In genomic region chrX:74383611-74384010, GRCh38 we compare ENCODE assay signal across 8 cellular contexts. TPM values are rescaled to one million over a fixed set of nuclear protein-coding genes. Genes with fewer than 3 reads are reported as not detected.
DNase-seq lines count a peak whose midpoint lies in the region; ATAC-seq, FAIRE-seq and TF ChIP-seq lines count a peak whose summit lies in the region.

No MANE protein-coding gene starts in this region.

- TF ChIP-seq CTCF in 22Rv1 (IDR thresholded peaks at IDR 0.05) = peak; percentile 18; the same call in 1 of the 2 replicates
- peak in 5 of 6 experiments; percentile 39 to 59 (median 53) for TF ChIP-seq CTCF in adrenal gland (IDR thresholded peaks at IDR 0.05)
- no peak for TF ChIP-seq CTCF in suprapubic skin (IDR thresholded peaks at IDR 0.05)

- H3K27ac ChIP-seq in 22Rv1 (no peak overlapping the region), adrenal gland (no peak overlapping the region), suprapubic skin (no peak overlapping the region)

- H3K9me3 ChIP-seq in adrenal gland (replicated peaks in 1 of 3) (no peaks in the 10 kb centered on the region), suprapubic skin (no peaks in the 10 kb centered on the region)

- H3K36me3 ChIP-seq in adrenal gland (replicated peaks in 1 of 2) = no peaks in the 10 kb centered on the region
- no peaks in the 10 kb centered on the region for H3K36me3 ChIP-seq in suprapubic skin

- TF ChIP-seq POLR2A in adrenal gland (IDR thresholded peaks at IDR 0.05) = no peak
- TF ChIP-seq POLR2A in suprapubic skin (IDR thresholded peaks at IDR 0.05) = no peak

- ATAC-seq in left ventricle myocardium superior (peak; percentile 90), GM18867 (IDR thresholded peaks at IDR 0.05; ENCODE audit: unreplicated experiment) (no peak)

- peak; percentile 64 for FAIRE-seq in G401.6 (lab: Jason Lieb, UNC)

- DNase-seq in NCI-H1417 (lab: John Stamatoyannopoulos, UW) (peak in 2 of 3 experiments; percentile 19 to 73), adrenal gland (peak; percentile 36 to 65 (median 53)), left ventricle myocardium superior (no peak), smooth muscle cell of the brain vasculature (ENCODE audit: low read depth, low spot score) (peak; percentile 7), suprapubic skin (ENCODE audit: low spot score in 2 of 2) (no peak)

- H3K4me3 ChIP-seq in adrenal gland (no peak overlapping the region), suprapubic skin (no peak overlapping the region)

- no peak for TF ChIP-seq EP300 in suprapubic skin (IDR thresholded peaks at IDR 0.05)

- 19 to 46% (median 24%) methylated on average over 2 of the region's 2 CpGs for WGBS in adrenal gland, 4 donors
- 35% methylated on average over 2 of the region's 2 CpGs for WGBS in suprapubic skin

- H3K27me3 ChIP-seq in adrenal gland = peaks cover 3% of the 10 kb centered on the region
- no peaks in the 10 kb centered on the region for H3K27me3 ChIP-seq in suprapubic skin

- H3K4me1 ChIP-seq in adrenal gland (replicated peaks in 1 of 2) (no peaks in the 10 kb centered on the region), suprapubic skin (no peaks in the 10 kb centered on the region)

- intact Hi-C loops in adrenal gland (cut with DNase I) (loop anchor here in 1 of 2 donors (10.0 kb wide), 1 partner anchor 161 kb away; no protein-coding TSS in a partner anchor), left ventricle myocardium superior (cut with micrococcal nuclease) (loop anchor here (10.0 kb wide), 1 partner anchor 141 kb away; no protein-coding TSS in a partner anchor)

RNA-seq across cellular contexts. Expression of gene SLC16A2, which starts 37.7 kb away (rescaled TPM):
- total RNA-seq in adrenal gland (100 to 1,000 TPM in 1 of 8 donors, 10 to 100 TPM in 7; 36.8 to 109 (median 56.6) TPM), left ventricle myocardium superior (6.7 TPM), suprapubic skin (1 to 10 TPM; 2.6 to 6.0 (median 3.7) TPM)
- 10 to 100 TPM in 2 of 3 donors, 1 to 10 TPM in 1; 9.3 to 97.9 (median 13.4) TPM for polyA plus RNA-seq in adrenal gland

Comparison
In these comparisons a context has a peak if more than half of its experiments do, and no peak if none do; other contexts are left out.
1. CTCF ChIP-seq: peak in 22Rv1 (single experiment) and adrenal gland (5 of 6); none in suprapubic skin (0 of 2).
2. DNase-seq: peak in NCI-H1417 (2 of 3), adrenal gland (7 of 7) and smooth muscle cell of the brain vasculature (single experiment); none in left ventricle myocardium superior (single experiment) and suprapubic skin (0 of 2).